In the genomic region with DNA sequence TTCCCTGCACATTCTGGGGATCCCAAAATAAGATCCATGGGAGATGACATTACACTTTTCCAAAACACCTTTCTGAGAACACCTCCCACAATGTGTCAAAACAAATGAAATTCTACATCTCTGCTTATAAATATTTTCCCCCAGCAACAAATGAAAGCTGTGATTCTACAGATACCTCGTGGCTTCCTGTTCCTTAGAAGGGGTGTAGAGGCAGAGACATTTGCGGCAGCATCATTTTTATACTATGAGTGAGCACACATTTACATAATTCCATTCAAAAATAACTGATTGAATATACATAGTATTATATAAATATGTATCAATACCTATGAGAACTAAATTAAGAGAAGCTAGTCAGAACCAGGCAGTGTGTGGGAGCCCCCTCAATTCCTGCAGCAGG, we compare ENCODE assay signal across 24 cellular contexts.
"Had no signal": no experiment of that assay in that cellular context is flagged by ENCODE, and none has a peak within 500 bp of the region (broad histone marks: within the 10 kb centered on the region; RNA-seq: fewer than 3 reads in every experiment).

No MANE protein-coding gene starts in this region.

- DNase-seq: colonic mucosa; effector CD8-positive, alpha-beta T cell; endodermal cell; foreskin fibroblast; gastrocnemius medialis; naive B cell; right lobe of liver; stimulated activated CD4-positive, alpha-beta T cell treated with anti-CD3 and anti-CD28 coated beads, Interleukin-12 subunit alpha, Interleukin-12 subunit beta, amount 100 ng/mL, for 4 hours; stimulated activated CD4-positive, alpha-beta T cell treated with anti-CD3 and anti-CD28 coated beads, Interleukin-1b, Interleukin-23, amount 100 ng/mL, for 48 hours; stimulated activated CD4-positive, alpha-beta T cell treated with anti-CD3 and anti-CD28 coated beads, Interleukin-4, amount 100 ng/mL, for 1 hour; stimulated activated CD8-positive, alpha-beta memory T cell treated with anti-CD3 and anti-CD28 coated beads, Interleukin-4, amount 100 ng/mL, for 48 hours; stomach; tibial artery had no signal

- H3K27me3 ChIP-seq: colonic mucosa, gastrocnemius medialis, neural progenitor cell, right lobe of liver, stomach, tibial artery had no signal

- H3K4me1 ChIP-seq: colonic mucosa had no signal

- H3K9me3 Mint-ChIP-seq: dendritic cell treated with granulocyte-macrophage colony-stimulating factor and Interleukin-4, amounts not matched to agents 40 ng/mL and 50 ng/mL, for 4 days; natural killer cell treated with Interleukin-12 subunit alpha and Interleukin-12 subunit beta and Interleukin-15 and Interleukin-18, amount 100 ng/mL, for 72 hours; type B pancreatic cell had no signal

- H3K9me3 ChIP-seq: colonic mucosa, gastrocnemius medialis, right lobe of liver, tibial artery had no signal

- H3K36me3 Mint-ChIP-seq: memory B cell; naive B cell; natural killer cell treated with Interleukin-12 subunit alpha and Interleukin-12 subunit beta and Interleukin-15 and Interleukin-18, amount 100 ng/mL, for 72 hours; neural progenitor cell had no signal

- H3K27ac ChIP-seq: colonic mucosa, epithelial cell of prostate, gastrocnemius medialis, neural progenitor cell, parathyroid adenoma, right lobe of liver, stomach, tibial artery had no signal

- H3K4me3 Mint-ChIP-seq: dendritic cell treated with granulocyte-macrophage colony-stimulating factor and Interleukin-4, amounts not matched to agents 40 ng/mL and 50 ng/mL, for 4 days; endodermal cell; memory B cell; naive B cell; natural killer cell treated with Interleukin-12 subunit alpha and Interleukin-12 subunit beta and Interleukin-15 and Interleukin-18, amount 100 ng/mL, for 72 hours; neural progenitor cell; type B pancreatic cell had no signal

- H3K27ac Mint-ChIP-seq: dendritic cell treated with granulocyte-macrophage colony-stimulating factor and Interleukin-4, amounts not matched to agents 40 ng/mL and 50 ng/mL, for 4 days; endodermal cell; memory B cell; neural progenitor cell; progenitor cell of endocrine pancreas; type B pancreatic cell had no signal

- H3K36me3 ChIP-seq: colonic mucosa, gastrocnemius medialis, neural progenitor cell, right lobe of liver, stomach, tibial artery had no signal

- H3K4me3 ChIP-seq: colonic mucosa, gastrocnemius medialis, lung, neural progenitor cell, right lobe of liver, smooth muscle cell, stomach, tibial artery had no signal

- ATAC-seq: esophagus mucosa; gastrocnemius medialis; natural killer cell treated with Interleukin-12 subunit alpha and Interleukin-12 subunit beta and Interleukin-15 and Interleukin-18, amount 100 ng/mL, for 72 hours; right lobe of liver had no signal

- H3K27me3 Mint-ChIP-seq: dendritic cell treated with granulocyte-macrophage colony-stimulating factor and Interleukin-4, amounts not matched to agents 40 ng/mL and 50 ng/mL, for 4 days; memory B cell; naive B cell; natural killer cell treated with Interleukin-12 subunit alpha and Interleukin-12 subunit beta and Interleukin-15 and Interleukin-18, amount 100 ng/mL, for 72 hours; progenitor cell of endocrine pancreas; type B pancreatic cell had no signal
